In the genomic region with DNA sequence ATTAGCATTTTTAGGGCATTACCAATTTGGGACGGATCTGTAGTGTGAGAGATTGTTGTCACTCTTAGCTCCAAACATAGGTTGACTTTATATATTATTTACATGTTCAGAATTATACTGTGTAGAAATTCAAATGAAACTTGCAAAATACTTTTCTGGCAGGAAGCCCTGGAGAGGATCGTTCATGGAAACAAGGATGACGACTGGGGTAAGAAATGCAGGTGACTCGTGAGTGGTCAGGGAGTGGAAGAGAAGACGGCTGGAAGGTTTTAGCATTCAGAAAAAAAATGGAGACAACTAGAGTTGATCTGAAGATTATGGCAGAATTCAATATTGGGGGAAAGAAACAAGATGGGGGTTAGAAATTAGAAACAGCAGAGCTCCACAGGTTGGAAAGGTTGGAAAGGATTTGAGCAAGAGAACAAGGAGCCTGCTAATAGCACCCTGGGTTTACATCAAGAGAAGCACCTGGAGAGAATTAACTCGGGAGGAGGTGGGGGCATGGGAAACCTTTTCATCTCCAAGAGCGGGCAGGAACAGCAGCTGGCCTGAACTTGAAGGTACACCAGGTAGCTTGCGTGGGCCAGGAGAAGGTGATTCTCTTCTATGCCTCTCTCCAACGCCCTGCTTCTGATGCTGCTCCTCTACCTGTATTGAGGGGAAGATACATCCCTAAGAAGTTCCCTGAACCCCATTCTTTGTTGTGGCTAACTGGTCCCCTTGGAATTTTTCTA, we compare ENCODE assay signal across 8 cellular contexts. TPM values are rescaled to one million over a fixed set of nuclear protein-coding genes. Genes with fewer than 3 reads are reported as not detected.
DNase-seq lines count a peak whose midpoint lies in the region; ATAC-seq and TF ChIP-seq lines count a peak whose summit lies in the region.

No MANE protein-coding gene starts in this region.

- peaks cover 54% of the 10 kb centered on the region for H3F3A ChIP-seq in PC-9 (ENCODE audit: insufficient read depth, low read depth)

- peak overlapping the region; percentile 8 for H3K9ac ChIP-seq in endodermal cell (ENCODE audit: extremely low read depth, low read length, poor library complexity, severe bottlenecking)

- H3K9me2 ChIP-seq in PC-9 (ENCODE audit: insufficient read depth), result no peaks in the 10 kb centered on the region

- H3K27me3 Mint-ChIP-seq in CD8-positive, alpha-beta T cell (ENCODE audit: low read depth), result peaks cover 10% of the 10 kb centered on the region
- H3K27me3 Mint-ChIP-seq in endodermal cell (ENCODE audit: insufficient read depth), result no peaks in the 10 kb centered on the region

- H3K4me3 ChIP-seq in CD8-positive, alpha-beta T cell (ENCODE audit: low read depth, low read length), result no peak overlapping the region
- H3K4me3 ChIP-seq in PC-9 (peak overlapping the region; percentile 38), endodermal cell (ENCODE audit: low read length) (no peak overlapping the region), osteoblast (ENCODE audit: insufficient read depth, low read length) (peak overlapping the region; percentile 50)

- WGBS in endodermal cell (ENCODE audit: insufficient coverage in 1 of 2, insufficient read length in 1 of 2), 2 experiments, result 79 to 86% methylated on average over 5 to 8 of the region's 9 CpGs

- H3K27me3 ChIP-seq in CD8-positive, alpha-beta T cell (ENCODE audit: insufficient read depth, low read length), result no peaks in the 10 kb centered on the region
- H3K27me3 ChIP-seq in PC-9 (ENCODE audit: insufficient read depth, low read depth) (no peaks in the 10 kb centered on the region), endodermal cell (ENCODE audit: control insufficient read depth, insufficient read depth, low read length, poor library complexity, severe bottlenecking) (no peaks in the 10 kb centered on the region), osteoblast (ENCODE audit: insufficient read depth, low read length) (no peaks in the 10 kb centered on the region)

- peak overlapping the region; percentile 47 for H3K4me3 Mint-ChIP-seq in CD8-positive, alpha-beta T cell
- H3K4me3 Mint-ChIP-seq in endodermal cell, result no peak overlapping the region

- H3K79me2 ChIP-seq in PC-9 (ENCODE audit: low read depth), result no peaks in the 10 kb centered on the region
- no peaks in the 10 kb centered on the region for H3K79me2 ChIP-seq in osteoblast (ENCODE audit: insufficient read depth, low read length)

- no peaks in the 10 kb centered on the region for H3K9me3 ChIP-seq in CD8-positive, alpha-beta T cell (ENCODE audit: low read length)
- H3K9me3 ChIP-seq in PC-9 (ENCODE audit: insufficient read depth, low read depth), result no peaks in the 10 kb centered on the region
- no peaks in the 10 kb centered on the region for H3K9me3 ChIP-seq in endodermal cell (ENCODE audit: control insufficient read depth, low read length)
- H3K9me3 ChIP-seq in osteoblast (ENCODE audit: low read depth, low read length), result no peaks in the 10 kb centered on the region

- POLR2A ChIA-PET in CD8-positive, alpha-beta T cell (lab: Charles Lee), result interaction anchor here (0.7 to 1.6 kb wide), 3 partner anchors 9 to 486 kb away, joined by 3 read pairs; no protein-coding TSS in a partner anchor
- POLR2A ChIA-PET in PC-9 (lab: Charles Lee; ENCODE audit: unreplicated experiment), result interaction anchor here (0.7 kb wide), 1 partner anchor 66 kb away, joined by 3 read pairs; no protein-coding TSS in a partner anchor

- no peak for DNase-seq in CD8-positive, alpha-beta T cell
- DNase-seq in PC-9, result no peak
- DNase-seq in endodermal cell, result no peak
- DNase-seq in osteoblast (ENCODE audit: insufficient read length, low spot score, missing footprints), result peak; percentile 83
- no peak for DNase-seq in UCSD-AML1 (lab: John Stamatoyannopoulos, UW; ENCODE audit: unreplicated experiment)
- no peak for DNase-seq in DMS79 (lab: John Stamatoyannopoulos, UW)

- H3K9me3 Mint-ChIP-seq in CD8-positive, alpha-beta T cell, result no peaks in the 10 kb centered on the region
- no peaks in the 10 kb centered on the region for H3K9me3 Mint-ChIP-seq in endodermal cell

- H2AFZ ChIP-seq in PC-9, result peak overlapping the region; percentile 63
- H2AFZ ChIP-seq in osteoblast (ENCODE audit: low read length), result no peak overlapping the region

- no peaks in the 10 kb centered on the region for H3K36me3 ChIP-seq in CD8-positive, alpha-beta T cell (ENCODE audit: insufficient read depth, low read length)
- H3K36me3 ChIP-seq in PC-9 (ENCODE audit: low read depth) (no peaks in the 10 kb centered on the region), endodermal cell (ENCODE audit: control insufficient read depth, insufficient read depth, low read length) (no peaks in the 10 kb centered on the region), osteoblast (ENCODE audit: insufficient read depth, low read length) (no peaks in the 10 kb centered on the region)

- intact Hi-C loops in CD8-positive, alpha-beta T cell (cut with DNase I, micrococcal nuclease), result loop anchor here in 1 of 2 experiments (1.0 to 10.0 kb wide), 4 partner anchors 9 to 803 kb away; partner anchors contain the start of genes CAST and ELL2
- intact Hi-C loops in PC-9 (cut with micrococcal nuclease; ENCODE audit: unreplicated experiment), result loop anchor here (2.0 to 10.0 kb wide), 4 partner anchors 23 to 741 kb away; no protein-coding TSS in a partner anchor

- no peaks in the 10 kb centered on the region for H3K36me3 Mint-ChIP-seq in CD8-positive, alpha-beta T cell
- no peaks in the 10 kb centered on the region for H3K36me3 Mint-ChIP-seq in endodermal cell (ENCODE audit: low read depth)

- ATAC-seq in CD8-positive, alpha-beta T cell, result no peak
- no peak for ATAC-seq in HG03196 (IDR thresholded peaks at IDR 0.05; ENCODE audit: unreplicated experiment)
- no peak for ATAC-seq in HG02623 (IDR thresholded peaks at IDR 0.05; ENCODE audit: unreplicated experiment)

- H3K4me1 ChIP-seq in CD8-positive, alpha-beta T cell (ENCODE audit: insufficient read depth, low read length), result peaks cover 9% of the 10 kb centered on the region
- H3K4me1 ChIP-seq in PC-9 (replicated peaks; ENCODE audit: insufficient read depth) (peaks cover 56% of the 10 kb centered on the region), endodermal cell (ENCODE audit: control insufficient read depth, insufficient read depth, low read length) (peaks cover 25% of the 10 kb centered on the region), osteoblast (ENCODE audit: insufficient read depth, low read length) (peaks cover 68% of the 10 kb centered on the region)

- peak overlapping the region; percentile 34 for H3K27ac Mint-ChIP-seq in CD8-positive, alpha-beta T cell
- H3K27ac Mint-ChIP-seq in endodermal cell, result peak overlapping the region; percentile 36

- TF ChIP-seq CTCF in CD8-positive, alpha-beta T cell (IDR thresholded peaks at IDR 0.05), result no peak
- TF ChIP-seq CTCF in PC-9 (conservative IDR thresholded peaks at IDR 0.05) (no peak), endodermal cell (conservative IDR thresholded peaks at IDR 0.05) (no peak), osteoblast (IDR thresholded peaks at IDR 0.05; ENCODE audit: extremely low read depth, low read depth, low read length) (no peak)

- H3K4me1 Mint-ChIP-seq in CD8-positive, alpha-beta T cell (ENCODE audit: low read depth), result peaks cover 25% of the 10 kb centered on the region
- peaks cover 62% of the 10 kb centered on the region for H3K4me1 Mint-ChIP-seq in endodermal cell

- H4K20me1 ChIP-seq in PC-9 (ENCODE audit: insufficient read depth), result no peaks in the 10 kb centered on the region
- H4K20me1 ChIP-seq in osteoblast (ENCODE audit: insufficient read depth, low read length), result no peaks in the 10 kb centered on the region

- H3K27ac ChIP-seq in CD8-positive, alpha-beta T cell (ENCODE audit: low read depth, low read length), result no peak overlapping the region
- peak overlapping the region; percentile 95 for H3K27ac ChIP-seq in PC-9
- peak overlapping the region; percentile 82 for H3K27ac ChIP-seq in endodermal cell (ENCODE audit: low read depth, low read length)
- peak overlapping the region; percentile 100 for H3K27ac ChIP-seq in osteoblast (ENCODE audit: low read depth, low read length)

- H3K4me2 ChIP-seq in PC-9, result peak overlapping the region; percentile 80
- H3K4me2 ChIP-seq in osteoblast (ENCODE audit: insufficient read depth, low read length), result peak overlapping the region; percentile 80

- BruUV-seq in PC-9 (replicated peaks; lab: Mats Ljungman, UMichigan), result TSS peak; percentile 71

- CTCF ChIA-PET in CD8-positive, alpha-beta T cell (lab: Charles Lee), result interaction anchor here (0.6 to 16.8 kb wide), 18 partner anchors 9 to 743 kb away, joined by 3 to 312 read pairs (median 4); no protein-coding TSS in a partner anchor
- CTCF ChIA-PET in PC-9 (lab: Charles Lee), result no interaction called here

RNA-seq across cellular contexts. Expression of gene GLRX, which starts 37.0 kb away (rescaled TPM):
- 10 to 100 TPM; 17.9 to 19.5 TPM for total RNA-seq in CD8-positive, alpha-beta T cell
- 23.0 and 25.5 TPM in 2 replicates for total RNA-seq in PC-9 (2021)
- 10 to 100 TPM; 18.9 to 26.3 TPM for total RNA-seq in endodermal cell
- 33.6 TPM for polyA plus RNA-seq in endodermal cell (2013, experiment 1 of 2)
- polyA plus RNA-seq in endodermal cell (2013, experiment 2 of 2), result 34.9 TPM
- 59.0 and 77.2 TPM in 2 replicates for total RNA-seq in osteoblast

Comparison
In these comparisons a context has a peak if more than half of its experiments do, and no peak if none do; other contexts are left out.
1. H3K4me3 ChIP-seq: peak in PC-9 (single experiment) and osteoblast (single experiment); none in CD8-positive, alpha-beta T cell (single experiment) and endodermal cell (single experiment).